In genomic region chrX:153828723-153829548, GRCh38 we compare ENCODE assay signal across 9 cellular contexts. TPM values are rescaled to one million over a fixed set of nuclear protein-coding genes. Genes with fewer than 3 reads are reported as not detected.
DNase-seq lines count a peak whose midpoint lies in the region; ATAC-seq, FAIRE-seq and TF ChIP-seq lines count a peak whose summit lies in the region.
"Had no signal": no experiment of that assay in that cellular context is flagged by ENCODE, and none has a peak within 500 bp of the region (broad histone marks: within the 10 kb centered on the region; RNA-seq: fewer than 3 reads in every experiment).

No MANE protein-coding gene starts in this region.

- no peaks in the 10 kb centered on the region for H4K20me1 ChIP-seq in hepatocyte (ENCODE audit: insufficient read depth, poor library complexity, severe bottlenecking)

- H3K9ac ChIP-seq in skeletal muscle satellite cell (ENCODE audit: low read depth, low read length): no peak overlapping the region

- H3K4me2 ChIP-seq in hepatocyte (peak overlapping the region; percentile 71), skeletal muscle satellite cell (ENCODE audit: low read length) (peak overlapping the region; percentile 37)

- H3K4me3 ChIP-seq in SJCRH30: peak overlapping the region; percentile 56
- no peak overlapping the region for H3K4me3 ChIP-seq in hepatocyte
- no peak overlapping the region for H3K4me3 ChIP-seq in skeletal muscle satellite cell (ENCODE audit: low read length)
- no peak overlapping the region for H3K4me3 ChIP-seq in prostate gland

- H3K9me2 ChIP-seq in hepatocyte (replicated peaks; ENCODE audit: insufficient read depth): no peaks in the 10 kb centered on the region

- H3K4me1 ChIP-seq in SJCRH30 (no peaks in the 10 kb centered on the region), hepatocyte (ENCODE audit: insufficient read depth) (no peaks in the 10 kb centered on the region), skeletal muscle satellite cell (ENCODE audit: control insufficient read depth, insufficient read depth, low read length) (no peaks in the 10 kb centered on the region), prostate gland (replicated peaks) (no peaks in the 10 kb centered on the region)

- intact Hi-C loops in prostate gland (cut with DNase I): no loop called here

- no peaks in the 10 kb centered on the region for H3K27me3 ChIP-seq in SJCRH30
- H3K27me3 ChIP-seq in hepatocyte: peaks cover 34% of the 10 kb centered on the region
- peaks cover 34% of the 10 kb centered on the region for H3K27me3 ChIP-seq in skeletal muscle satellite cell (ENCODE audit: control insufficient read depth, insufficient read depth, low read length)
- no peaks in the 10 kb centered on the region for H3K27me3 ChIP-seq in prostate gland (replicated peaks; ENCODE audit: insufficient read depth)

- H3K27ac ChIP-seq in SJCRH30 (no peak overlapping the region), hepatocyte (no peak overlapping the region), prostate gland (no peak overlapping the region)

- H2AFZ ChIP-seq in hepatocyte: no peak overlapping the region

- DNase-seq in SJCRH30 (peak; percentile 25 to 34), hepatocyte (ENCODE audit: low spot score) (no peak), prostate gland (ENCODE audit: low spot score) (no peak), OCI-M1 (lab: John Stamatoyannopoulos, UW) (no peak)

- H3K79me2 ChIP-seq in hepatocyte: no peaks in the 10 kb centered on the region

- no peak for TF ChIP-seq CTCF in hepatocyte (IDR thresholded peaks at IDR 0.05; ENCODE audit: poor library complexity)
- no peak for TF ChIP-seq CTCF in prostate gland (IDR thresholded peaks at IDR 0.05)

- no peaks in the 10 kb centered on the region for H3K9me3 ChIP-seq in SJCRH30 (replicated peaks)
- H3K9me3 ChIP-seq in hepatocyte (ENCODE audit: low read depth): no peaks in the 10 kb centered on the region
- no peaks in the 10 kb centered on the region for H3K9me3 ChIP-seq in skeletal muscle satellite cell (replicated peaks; ENCODE audit: low read length)
- H3K9me3 ChIP-seq in prostate gland: no peaks in the 10 kb centered on the region

- 40% methylated on average over 33 of the region's 50 CpGs for WGBS in hepatocyte (ENCODE audit: low lambda C conversion rate, missing lambda C conversion rate)
- WGBS in prostate gland: 12% methylated on average over 34 of the region's 50 CpGs

- ATAC-seq in GM21786 (IDR thresholded peaks at IDR 0.05; ENCODE audit: unreplicated experiment): no peak
- ATAC-seq in HG02884 (IDR thresholded peaks at IDR 0.05; ENCODE audit: unreplicated experiment): no peak

- peak; percentile 50 for FAIRE-seq in G401.6 (lab: Jason Lieb, UNC)
- FAIRE-seq: GM18507 had no signal

- no peak for TF ChIP-seq POLR2A in prostate gland (IDR thresholded peaks at IDR 0.05)

- H3K36me3 ChIP-seq in SJCRH30: no peaks in the 10 kb centered on the region
- H3K36me3 ChIP-seq in hepatocyte (replicated peaks; ENCODE audit: insufficient read depth, low read depth): no peaks in the 10 kb centered on the region
- no peaks in the 10 kb centered on the region for H3K36me3 ChIP-seq in skeletal muscle satellite cell (ENCODE audit: insufficient read depth, low read length)
- H3K36me3 ChIP-seq in prostate gland: no peaks in the 10 kb centered on the region

RNA-seq across cellular contexts. Expression of gene PDZD4, which starts 1.4 kb away (rescaled TPM):
- 7.1 and 9.1 TPM in 2 replicates for total RNA-seq in SJCRH30 (2014; rRNA removed; shearing (Covaris generic))
- total RNA-seq in hepatocyte (1.6 and 2.8 TPM in 2 replicates), prostate gland (10 to 100 TPM in 1 of 2 donors, 1 to 10 TPM in 1; 7.2 to 16.8 TPM)
- 0.59 and 1.4 TPM in 2 replicates for polyA plus RNA-seq in hepatocyte
- total RNA-seq in skeletal muscle satellite cell (2012; rRNA removed): 0.25 and 0.66 TPM in 2 replicates

RNA-seq across cellular contexts. Expression of gene SSR4, which starts 34.5 kb away (rescaled TPM):
- total RNA-seq in SJCRH30 (2014; rRNA removed; shearing (Covaris generic)): 131 and 177 TPM in 2 replicates
- 316 and 385 TPM in 2 replicates for total RNA-seq in hepatocyte
- polyA plus RNA-seq in hepatocyte: 665 and 693 TPM in 2 replicates
- total RNA-seq in skeletal muscle satellite cell (2012; rRNA removed): 70.5 and 147 TPM in 2 replicates
- total RNA-seq in prostate gland: 100 to 1,000 TPM; 288 to 623 TPM

RNA-seq across cellular contexts. Expression of gene IDH3G, which starts 34.8 kb away (rescaled TPM):
- total RNA-seq in SJCRH30 (2014; rRNA removed; shearing (Covaris generic)): 34.3 and 35.0 TPM in 2 replicates
- total RNA-seq in hepatocyte (35.4 and 35.8 TPM in 2 replicates), prostate gland (100 to 1,000 TPM; 106 to 122 TPM)
- 60.0 and 74.3 TPM in 2 replicates for polyA plus RNA-seq in hepatocyte
- 50.7 and 72.3 TPM in 2 replicates for total RNA-seq in skeletal muscle satellite cell (2012; rRNA removed)

RNA-seq across cellular contexts. Expression of gene SRPK3, which starts 48.1 kb away (rescaled TPM):
- 17.9 and 33.6 TPM in 2 replicates for total RNA-seq in SJCRH30 (2014; rRNA removed; shearing (Covaris generic))
- total RNA-seq in hepatocyte: 0.08 and 0.20 TPM in 2 replicates
- polyA plus RNA-seq in hepatocyte: 0.32 and 0.89 TPM in 2 replicates
- total RNA-seq in skeletal muscle satellite cell (2012; rRNA removed): 0.25 and 5.9 TPM in 2 replicates
- total RNA-seq in prostate gland: 1 to 10 TPM; 1.4 to 2.7 TPM

RNA-seq across cellular contexts. Expression of gene L1CAM, which starts 57.0 kb away (rescaled TPM):
- 14.2 and 14.7 TPM in 2 replicates for total RNA-seq in SJCRH30 (2014; rRNA removed; shearing (Covaris generic))
- total RNA-seq in hepatocyte (0.12 and 0.33 TPM in 2 replicates), prostate gland (10 to 100 TPM in 1 of 2 donors, under 1 TPM in 1; 0.73 to 18.0 TPM)
- 0.40 and 0.69 TPM in 2 replicates for polyA plus RNA-seq in hepatocyte
- total RNA-seq in skeletal muscle satellite cell (2012; rRNA removed): 0.51 and 1.5 TPM in 2 replicates

Comparison
In these comparisons a context has a peak if more than half of its experiments do, and no peak if none do; other contexts are left out.
1. DNase-seq: peak in SJCRH30 (2 of 2); none in hepatocyte (single experiment), prostate gland (single experiment) and OCI-M1 (single experiment).